ENCODE assay signal across 29 cellular contexts in the genomic region with DNA sequence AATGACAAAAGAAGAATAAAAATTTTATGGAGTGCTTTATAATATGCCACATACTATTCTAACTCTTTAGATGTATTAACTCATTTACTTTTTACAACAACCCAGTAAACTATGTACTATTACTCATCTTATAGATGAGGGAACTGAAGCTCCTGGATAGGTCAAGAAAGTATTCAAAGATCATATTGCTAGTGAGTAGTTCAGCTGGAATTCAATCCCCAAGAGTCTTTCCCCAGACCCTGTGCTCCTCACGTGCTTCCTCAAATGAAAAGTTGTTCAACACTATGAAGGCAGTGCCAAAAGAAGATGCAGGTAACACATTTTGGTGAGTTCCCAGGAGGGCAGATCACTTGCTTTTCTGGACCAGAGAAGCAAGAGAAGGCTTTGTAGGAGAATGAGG. TPM values are rescaled to one million over a fixed set of nuclear protein-coding genes. Genes with fewer than 3 reads are reported as not detected.
DNase-seq lines count a peak whose midpoint lies in the region; ATAC-seq and TF ChIP-seq lines count a peak whose summit lies in the region.
"Had no signal": no experiment of that assay in that cellular context is flagged by ENCODE, and none has a peak within 500 bp of the region (broad histone marks: within the 10 kb centered on the region; RNA-seq: fewer than 3 reads in every experiment).

No MANE protein-coding gene starts in this region.

- H3K4me1 ChIP-seq in SK-N-SH (ENCODE audit: control insufficient read depth in 1 of 2, insufficient read depth in 2 of 2, low read depth in 1 of 2, low read length in 1 of 2) = peaks cover 2 to 4% of the 10 kb centered on the region in 2 experiments; a peak in 2 of 4 replicates
- H3K4me1 ChIP-seq in skeletal muscle satellite cell (ENCODE audit: control insufficient read depth, insufficient read depth, low read length) = peaks cover 21% of the 10 kb centered on the region
- H3K4me1 ChIP-seq: adrenal gland, BE2C, Caco-2, esophagus squamous epithelium, lower lobe of right lung, SJSA1 had no signal

- H3K36me3 ChIP-seq in SK-N-SH (replicated peaks in 1 of 2; ENCODE audit: control insufficient read depth in 1 of 2, insufficient read depth in 2 of 2, low read length in 1 of 2) = no peaks in the 10 kb centered on the region
- no peaks in the 10 kb centered on the region for H3K36me3 ChIP-seq in skeletal muscle satellite cell (ENCODE audit: insufficient read depth, low read length)
- H3K36me3 ChIP-seq: adrenal gland, BE2C, esophagus squamous epithelium, lower lobe of right lung, neural progenitor cell, SJSA1 had no signal

- POLR2A ChIA-PET in SK-N-SH (lab: Yijun Ruan, JAX) = no interaction called here

- H3K27me3 Mint-ChIP-seq in HFFc6 (ENCODE audit: insufficient read depth) (peaks cover 7% of the 10 kb centered on the region), Calu3 (ENCODE audit: unreplicated experiment) (peaks cover 10% of the 10 kb centered on the region)

- H4K20me1 ChIP-seq in SK-N-SH (ENCODE audit: insufficient read depth) = no peaks in the 10 kb centered on the region

- H2AFZ ChIP-seq in SK-N-SH (ENCODE audit: low read depth) = no peak overlapping the region
- H2AFZ ChIP-seq: neural progenitor cell had no signal

- H3K9me3 Mint-ChIP-seq in HFFc6 (no peaks in the 10 kb centered on the region), Calu3 (ENCODE audit: low read depth, unreplicated experiment) (no peaks in the 10 kb centered on the region)
- H3K9me3 Mint-ChIP-seq: neural progenitor cell; stimulated activated naive CD8-positive, alpha-beta T cell treated with anti-CD3 and anti-CD28 coated beads, Interleukin-15, amount 100 ng/mL, for 72 hours; WTC11 had no signal

- H3K27ac ChIP-seq in SK-N-SH (ENCODE audit: low read depth in 2 of 2, low read length in 1 of 2) = no peak overlapping the region
- H3K27ac ChIP-seq: adrenal gland, esophagus squamous epithelium, lower lobe of right lung, neural progenitor cell, SJSA1 had no signal

- no peak; a peak in 1 of 4 replicates for TF ChIP-seq EP300 in SK-N-SH (IDR thresholded peaks at IDR 0.05; ENCODE audit: borderline replicate concordance in 1 of 2, low read depth in 1 of 2, low read length in 1 of 2)

- H3K27ac Mint-ChIP-seq in HFFc6 = no peak overlapping the region; the same call in 1 of the 2 replicates
- no peak overlapping the region for H3K27ac Mint-ChIP-seq in Calu3 (ENCODE audit: unreplicated experiment)
- H3K27ac Mint-ChIP-seq: neural progenitor cell; stimulated activated naive CD8-positive, alpha-beta T cell treated with anti-CD3 and anti-CD28 coated beads, Interleukin-15, amount 100 ng/mL, for 72 hours; WTC11 had no signal

- no peak for TF ChIP-seq RAD21 in SK-N-SH (IDR thresholded peaks at IDR 0.05; ENCODE audit: low read length)

- ATAC-seq in HG03565 (IDR thresholded peaks at IDR 0.05; ENCODE audit: unreplicated experiment) = no peak
- ATAC-seq: lower lobe of right lung; stimulated activated naive CD8-positive, alpha-beta T cell treated with anti-CD3 and anti-CD28 coated beads, Interleukin-15, amount 100 ng/mL, for 72 hours; WTC11 had no signal

- H3K79me2 ChIP-seq in SK-N-SH (ENCODE audit: insufficient read depth) = no peaks in the 10 kb centered on the region

- H3K4me1 Mint-ChIP-seq in HFFc6 (ENCODE audit: low read depth) = peaks cover 28% of the 10 kb centered on the region
- H3K4me1 Mint-ChIP-seq in Calu3 (ENCODE audit: low read depth, unreplicated experiment) = no peaks in the 10 kb centered on the region
- H3K4me1 Mint-ChIP-seq: WTC11 had no signal

- TF ChIP-seq CTCF in HFFc6 (IDR thresholded peaks at IDR 0.05) = no peak
- no peak for TF ChIP-seq CTCF in SK-N-SH (IDR thresholded peaks at IDR 0.05)
- no peak for TF ChIP-seq CTCF in Calu3 (IDR thresholded peaks at IDR 0.05; ENCODE audit: unreplicated experiment)

- DNase-seq in HFFc6 = peak; percentile 53
- DNase-seq in SK-N-SH = no peak
- peak; percentile 51 for DNase-seq in fibroblast of gingiva (ENCODE audit: low read depth)
- no peak for DNase-seq in activated CD8-positive, alpha-beta memory T cell treated with anti-CD3 and anti-CD28 coated beads for 24 hours
- no peak for DNase-seq in Calu3
- DNase-seq: activated CD4-positive, alpha-beta T cell treated with anti-CD3 and anti-CD28 coated beads, Interleukin-2, amount 50 U/mL, for 48 hours; activated effector memory CD4-positive, alpha-beta T cell treated with anti-CD3 and anti-CD28 coated beads, Interleukin-2, amount 50 U/mL, for 16 hours; adrenal gland; BE2C; Caco-2; effector CD4-positive, alpha-beta T cell; esophagus squamous epithelium; hippocampal formation; islet precursor cell; lower lobe of right lung; MV-4-11; NCI-H1694 treated with DMSO at 0.1 percent for 48 hours; NCI-H2227 treated with DMSO at 0.1 percent for 48 hours; NCI-H82; stimulated activated CD4-positive, alpha-beta T cell treated with anti-CD3 and anti-CD28 coated beads, Interleukin-4, amount 100 ng/mL, for 24 hours; stimulated activated naive CD8-positive, alpha-beta T cell treated with anti-CD3 and anti-CD28 coated beads, Interleukin-15, amount 100 ng/mL, for 72 hours; T-helper 2 cell; trophoblast cell had no signal

- H3F3A ChIP-seq in SK-N-SH (replicated peaks; ENCODE audit: insufficient read depth) = no peaks in the 10 kb centered on the region

- H3K36me3 Mint-ChIP-seq in HFFc6 (ENCODE audit: low read depth) (no peaks in the 10 kb centered on the region), Calu3 (ENCODE audit: insufficient read depth, unreplicated experiment) (no peaks in the 10 kb centered on the region)
- H3K36me3 Mint-ChIP-seq: neural progenitor cell, WTC11 had no signal

- WGBS in SK-N-SH (ENCODE audit: low lambda C conversion rate) = 20% methylated on average over 1 of the region's 1 CpG

- no peaks in the 10 kb centered on the region for H3K27me3 ChIP-seq in SK-N-SH (ENCODE audit: insufficient read depth)
- H3K27me3 ChIP-seq in skeletal muscle satellite cell (ENCODE audit: control insufficient read depth, insufficient read depth, low read length) = no peaks in the 10 kb centered on the region
- H3K27me3 ChIP-seq: adrenal gland, BE2C, neural progenitor cell, SJSA1 had no signal

- H3K9ac ChIP-seq in SK-N-SH (no peak overlapping the region), skeletal muscle satellite cell (ENCODE audit: low read depth, low read length) (no peak overlapping the region)
- H3K9ac ChIP-seq: neural progenitor cell had no signal

- BruUV-seq in Calu3 (replicated peaks; lab: Mats Ljungman, UMichigan) = no TSS peak

- H3K9me3 ChIP-seq in SK-N-SH (no peaks in the 10 kb centered on the region), skeletal muscle satellite cell (replicated peaks; ENCODE audit: low read length) (no peaks in the 10 kb centered on the region)
- H3K9me3 ChIP-seq: adrenal gland, BE2C, Caco-2, esophagus squamous epithelium, lower lobe of right lung, SJSA1 had no signal

- no peak overlapping the region for H3K4me3 ChIP-seq in SK-N-SH (ENCODE audit: low read depth in 2 of 2, low read length in 1 of 2)
- H3K4me3 ChIP-seq in skeletal muscle satellite cell (ENCODE audit: low read length) = no peak overlapping the region
- H3K4me3 ChIP-seq: adrenal gland, esophagus squamous epithelium, lower lobe of right lung, neural progenitor cell, SJSA1 had no signal

- CTCF ChIA-PET in SK-N-SH (lab: Yijun Ruan, JAX) = interaction anchor here (0.6 to 3.4 kb wide), 4 partner anchors 11 to 184 kb away, joined by 3 to 17 read pairs (median 4); no protein-coding TSS in a partner anchor
- CTCF ChIA-PET in Calu3 (lab: Charles Lee) = interaction anchor here (0.6 kb wide), 1 partner anchor 15 kb away, joined by 3 read pairs; no protein-coding TSS in a partner anchor

- H3K9me2 ChIP-seq in SK-N-SH = no peaks in the 10 kb centered on the region

- intact Hi-C loops in Calu3 (cut with micrococcal nuclease; ENCODE audit: unreplicated experiment) = no loop called here

- H3K4me3 Mint-ChIP-seq in HFFc6 (no peak overlapping the region), Calu3 (ENCODE audit: low read depth, unreplicated experiment) (no peak overlapping the region)
- H3K4me3 Mint-ChIP-seq: neural progenitor cell; stimulated activated naive CD8-positive, alpha-beta T cell treated with anti-CD3 and anti-CD28 coated beads, Interleukin-15, amount 100 ng/mL, for 72 hours; WTC11 had no signal

- H3K4me2 ChIP-seq in SK-N-SH (no peak overlapping the region), skeletal muscle satellite cell (ENCODE audit: low read length) (peak overlapping the region; percentile 22)
- H3K4me2 ChIP-seq: neural progenitor cell had no signal

TF ChIP-seq in SK-N-SH, 30 proteins besides CTCF, POLR2A, EP300 and RAD21:
- TF ChIP-seq, protein P1, sequence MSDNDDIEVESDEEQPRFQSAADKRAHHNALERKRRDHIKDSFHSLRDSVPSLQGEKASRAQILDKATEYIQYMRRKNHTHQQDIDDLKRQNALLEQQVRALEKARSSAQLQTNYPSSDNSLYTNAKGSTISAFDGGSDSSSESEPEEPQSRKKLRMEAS (IDR thresholded peaks at IDR 0.05; ENCODE audit: low read depth) = peak; percentile 78; the same call in 1 of the 2 replicates
- no peak for TF ChIP-seq RFX5 (IDR thresholded peaks at IDR 0.05; ENCODE audit: low read length)
TF ChIP-seq in SK-N-SH: peak in this region for 1.

RNA-seq across cellular contexts. Expression of a gene that starts 46.8 kb away (rescaled TPM):
- total RNA-seq in HFFc6 (2021; fragmentation: NEBNext Ultra II Directional; extraction: Animal tissue kit (Norgen Biotek cat#: 25700)) = not detected
- 0.26 and 0.34 TPM in 2 replicates for polyA plus RNA-seq in SK-N-SH (2012; rRNA removed)
- polyA plus RNA-seq in SK-N-SH (2012; cell fraction: cytosol; rRNA removed) = 0.18 and 0.26 TPM in 2 replicates
- polyA plus RNA-seq in SK-N-SH (2012; cell fraction: nucleus; rRNA removed) = 0.34 and 0.45 TPM in 2 replicates
- 0.25 TPM in 1 of 2 replicates, not detected in the other for total RNA-seq in skeletal muscle satellite cell (2012; rRNA removed)
- total RNA-seq in Calu3 (2022) = not detected in 2 replicates
- total RNA-seq: adrenal gland, esophagus squamous epithelium, pulmonary artery endothelial cell, SJSA1, WTC11 had no signal
- polyA plus RNA-seq: adrenal gland had no signal

RNA-seq across cellular contexts. Expression of a gene that starts 49.2 kb away (rescaled TPM):
- total RNA-seq in HFFc6 (2021; fragmentation: NEBNext Ultra II Directional; extraction: Animal tissue kit (Norgen Biotek cat#: 25700)) = not detected
- polyA plus RNA-seq in SK-N-SH (2012; rRNA removed) = 4.4 and 4.9 TPM in 2 replicates
- 5.8 and 6.8 TPM in 2 replicates for polyA plus RNA-seq in SK-N-SH (2012; cell fraction: cytosol; rRNA removed)
- polyA plus RNA-seq in SK-N-SH (2012; cell fraction: nucleus; rRNA removed) = 2.7 and 3.8 TPM in 2 replicates
- total RNA-seq in skeletal muscle satellite cell (2012; rRNA removed) = not detected in 2 replicates
- not detected in 2 replicates for total RNA-seq in Calu3 (2022)
- total RNA-seq: adrenal gland, Caco-2, esophagus squamous epithelium, pulmonary artery endothelial cell, SJSA1, WTC11 had no signal
- polyA plus RNA-seq: adrenal gland had no signal

Comparison
In these comparisons a context has a peak if more than half of its experiments do, and no peak if none do; other contexts are left out.
1. DNase-seq: peak in HFFc6 (single experiment) and fibroblast of gingiva (single experiment); none in SK-N-SH (single experiment), activated CD8-positive, alpha-beta memory T cell treated with anti-CD3 and anti-CD28 coated beads for 24 hours (single experiment) and Calu3 (single experiment).